In the genomic region with DNA sequence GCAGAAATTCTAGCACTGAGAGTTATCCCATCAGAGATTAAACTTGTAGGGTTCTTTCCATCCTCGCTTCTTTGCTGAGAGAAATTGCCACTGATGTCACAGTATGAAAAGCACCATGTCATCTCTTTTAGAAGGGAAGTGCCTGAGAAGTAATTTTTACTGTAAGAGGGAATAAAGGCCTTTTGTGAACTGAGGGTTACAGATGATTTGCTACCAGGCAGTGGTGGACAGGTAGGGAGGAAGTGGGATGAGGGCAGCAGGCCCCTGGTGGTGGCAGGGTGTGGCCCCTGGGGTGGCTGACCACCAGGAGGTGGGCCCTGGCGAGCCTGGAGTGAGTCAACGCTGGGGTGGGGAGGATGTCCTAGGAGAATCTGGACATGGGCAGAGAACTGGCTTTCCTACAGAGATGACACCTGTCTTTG, we compare ENCODE assay signal across 8 cellular contexts. TPM values are rescaled to one million over a fixed set of nuclear protein-coding genes. Genes with fewer than 3 reads are reported as not detected.
DNase-seq lines count a peak whose midpoint lies in the region; ATAC-seq and TF ChIP-seq lines count a peak whose summit lies in the region.

No MANE protein-coding gene starts in this region.

- H3K27me3 ChIP-seq in HL-60 (ENCODE audit: insufficient read depth, poor library complexity, severe bottlenecking) (no peaks in the 10 kb centered on the region), fibroblast of lung (ENCODE audit: control insufficient read depth, insufficient read depth, low read length) (no peaks in the 10 kb centered on the region), skeletal muscle satellite cell (ENCODE audit: control insufficient read depth, insufficient read depth, low read length) (no peaks in the 10 kb centered on the region)

- H3K4me1 ChIP-seq in fibroblast of lung (ENCODE audit: control insufficient read depth, extremely low read depth, insufficient read depth, low read length) (peaks cover 7% of the 10 kb centered on the region), skeletal muscle satellite cell (ENCODE audit: control insufficient read depth, insufficient read depth, low read length) (peaks cover 21% of the 10 kb centered on the region)

- DNase-seq in HL-60 (ENCODE audit: low read depth in 1 of 2, low spot score in 1 of 2) (no peak), SK-N-MC (ENCODE audit: low read depth, low spot score) (no peak), fibroblast of lung (ENCODE audit: low read depth in 2 of 2) (no peak), NAMALWA (ENCODE audit: low spot score) (no peak)

- TF ChIP-seq CTCF in HL-60 (IDR thresholded peaks at IDR 0.05; ENCODE audit: insufficient read depth, low read length) = no peak
- TF ChIP-seq CTCF in fibroblast of lung (conservative IDR thresholded peaks at IDR 0.05 in 1 of 2, IDR thresholded peaks at IDR 0.05 in 1 of 2; ENCODE audit: low read depth in 1 of 2, low read length in 2 of 2) = no peak

- H3K4me3 ChIP-seq in HL-60 (replicated peaks; ENCODE audit: insufficient read depth, low read length) (no peak overlapping the region), SK-N-MC (peak overlapping the region; percentile 31), fibroblast of lung (replicated peaks in 1 of 4; ENCODE audit: control extremely low read depth in 1 of 4, insufficient read depth in 1 of 4, low read depth in 3 of 4, low read length in 4 of 4) (no peak overlapping the region), skeletal muscle satellite cell (ENCODE audit: low read length) (no peak overlapping the region)

- ATAC-seq in HG02870 (IDR thresholded peaks at IDR 0.05; ENCODE audit: unreplicated experiment) (no peak), HG03097 (IDR thresholded peaks at IDR 0.05; ENCODE audit: low FRiP score, unreplicated experiment) (no peak), HG02642 (IDR thresholded peaks at IDR 0.05; ENCODE audit: poor library complexity, unreplicated experiment) (no peak)

- H3K27ac ChIP-seq in HL-60 (replicated peaks) (peak overlapping the region; percentile 73), SK-N-MC (peak overlapping the region; percentile 38; the same call in 1 of the 2 replicates), fibroblast of lung (ENCODE audit: insufficient read depth, low read length) (peak overlapping the region; percentile 34)

- no peak overlapping the region for H3K4me2 ChIP-seq in fibroblast of lung (ENCODE audit: extremely low read depth, insufficient read depth, low read length)
- H3K4me2 ChIP-seq in skeletal muscle satellite cell (ENCODE audit: low read length) = peak overlapping the region; percentile 52

- H4K20me1 ChIP-seq in fibroblast of lung (ENCODE audit: control insufficient read depth, extremely low read depth, insufficient read depth, low read length) = no peaks in the 10 kb centered on the region

- no peaks in the 10 kb centered on the region for H3K79me2 ChIP-seq in fibroblast of lung (ENCODE audit: control insufficient read depth, insufficient read depth, low read length)

- H3K9me3 ChIP-seq in SK-N-MC (ENCODE audit: low read depth, low read length) (no peaks in the 10 kb centered on the region), fibroblast of lung (ENCODE audit: control insufficient read depth, insufficient read depth, low read depth, low read length) (no peaks in the 10 kb centered on the region), skeletal muscle satellite cell (replicated peaks; ENCODE audit: low read length) (peaks cover 11% of the 10 kb centered on the region)

- peak overlapping the region; percentile 73 for H2AFZ ChIP-seq in fibroblast of lung (ENCODE audit: low read length)

- H3K36me3 ChIP-seq in SK-N-MC (ENCODE audit: insufficient read depth, low read length) (no peaks in the 10 kb centered on the region), fibroblast of lung (ENCODE audit: control insufficient read depth, insufficient read depth, low read length) (no peaks in the 10 kb centered on the region), skeletal muscle satellite cell (ENCODE audit: insufficient read depth, low read length) (no peaks in the 10 kb centered on the region)

- no peak overlapping the region for H3K9ac ChIP-seq in SK-N-MC (ENCODE audit: insufficient read length)
- H3K9ac ChIP-seq in fibroblast of lung (ENCODE audit: insufficient read depth, low read length) = no peak overlapping the region
- peak overlapping the region; percentile 57 for H3K9ac ChIP-seq in skeletal muscle satellite cell (ENCODE audit: low read depth, low read length)

RNA-seq across cellular contexts. Expression of a gene that starts 6.4 kb away (rescaled TPM):
- 4.4 and 9.1 TPM in 2 replicates for total RNA-seq in fibroblast of lung
- polyA plus RNA-seq in fibroblast of lung = 11.6 and 33.3 TPM in 2 replicates
- polyA plus RNA-seq in fibroblast of lung (2012) = 5.4 and 20.7 TPM in 2 replicates
- 8.2 TPM in 1 of 2 replicates, not detected in the other for polyA minus RNA-seq in fibroblast of lung (ENCODE audit: low replicate concordance)
- total RNA-seq in skeletal muscle satellite cell (2012; rRNA removed) = 26.2 and 28.6 TPM in 2 replicates

RNA-seq across cellular contexts. Expression of a gene that starts 51.9 kb away (rescaled TPM):
- 0.26 and 0.50 TPM in 2 replicates for total RNA-seq in fibroblast of lung
- 0.08 and 0.12 TPM in 2 replicates for polyA plus RNA-seq in fibroblast of lung
- 0.06 and 0.10 TPM in 2 replicates for polyA plus RNA-seq in fibroblast of lung (2012)
- 0.15 TPM in 1 of 2 replicates, not detected in the other for polyA minus RNA-seq in fibroblast of lung (ENCODE audit: low replicate concordance)
- total RNA-seq in skeletal muscle satellite cell (2012; rRNA removed) = 0.25 and 0.44 TPM in 2 replicates

RNA-seq across cellular contexts. Expression of a gene that starts 54.3 kb away (rescaled TPM):
- total RNA-seq in fibroblast of lung = 21.3 and 24.9 TPM in 2 replicates
- 5.3 and 6.9 TPM in 2 replicates for polyA plus RNA-seq in fibroblast of lung
- 5.1 and 5.9 TPM in 2 replicates for polyA plus RNA-seq in fibroblast of lung (2012)
- polyA minus RNA-seq in fibroblast of lung (ENCODE audit: low replicate concordance) = 0.96 and 8.8 TPM in 2 replicates
- 4.8 and 5.9 TPM in 2 replicates for total RNA-seq in skeletal muscle satellite cell (2012; rRNA removed)
